13 cellular contexts compared by ENCODE assay signal in the genomic region with DNA sequence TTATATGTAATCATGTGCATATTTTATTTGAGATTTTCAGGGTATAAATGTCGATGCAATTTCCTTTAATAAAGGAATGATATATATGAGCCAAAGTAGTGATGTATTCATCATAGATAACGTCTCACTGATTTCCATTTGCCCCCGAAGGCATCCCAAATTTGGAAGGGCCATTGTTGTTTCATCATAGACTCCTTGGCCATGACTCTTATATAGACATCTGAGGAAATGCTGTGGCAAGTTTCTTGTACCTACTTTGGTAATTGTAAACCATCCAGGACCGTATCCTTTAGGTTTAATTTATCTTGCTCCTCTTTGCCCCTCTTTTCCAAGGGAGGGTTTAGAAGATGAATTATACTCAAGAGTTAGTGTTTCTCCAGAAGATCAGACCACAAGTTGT.
DNase-seq lines count a peak whose midpoint lies in the region; ATAC-seq and TF ChIP-seq lines count a peak whose summit lies in the region.
"Had no signal": no experiment of that assay in that cellular context is flagged by ENCODE, and none has a peak within 500 bp of the region (broad histone marks: within the 10 kb centered on the region; RNA-seq: fewer than 3 reads in every experiment).

No MANE protein-coding gene starts in this region.

- no peak overlapping the region for H3K4me3 Mint-ChIP-seq in activated naive CD4-positive, alpha-beta T cell treated with anti-CD3 and anti-CD28 coated beads for 36 hours
- H3K4me3 Mint-ChIP-seq: activated CD8-positive, alpha-beta T cell treated with anti-CD3 and anti-CD28 coated beads, Interleukin-2, amount 10 ng/mL, durations not matched to agents 7 days and 5 days had no signal

- H3K27ac Mint-ChIP-seq in activated naive CD4-positive, alpha-beta T cell treated with anti-CD3 and anti-CD28 coated beads for 36 hours = no peak overlapping the region
- H3K27ac Mint-ChIP-seq: activated CD8-positive, alpha-beta T cell treated with anti-CD3 and anti-CD28 coated beads, Interleukin-2, amount 10 ng/mL, durations not matched to agents 7 days and 5 days had no signal

- intact Hi-C loops in lower lobe of right lung (cut with DNase I) = no loop called here
- intact Hi-C loops in activated naive CD4-positive, alpha-beta T cell treated with anti-CD3 and anti-CD28 coated beads for 36 hours (cut with micrococcal nuclease) = no loop called here

- CTCF ChIA-PET in activated naive CD4-positive, alpha-beta T cell treated with anti-CD3 and anti-CD28 coated beads for 36 hours (lab: Charles Lee) = interaction anchor here (1.4 kb wide), 1 partner anchor 40 kb away, joined by 5 read pairs; no protein-coding TSS in a partner anchor

- H3K36me3 ChIP-seq in MG63 = no peaks in the 10 kb centered on the region
- H3K36me3 ChIP-seq in lower lobe of right lung = no peaks in the 10 kb centered on the region
- no peaks in the 10 kb centered on the region for H3K36me3 ChIP-seq in thoracic aorta
- H3K36me3 ChIP-seq: HAP-1 had no signal

- no peaks in the 10 kb centered on the region for H3K9me3 Mint-ChIP-seq in activated naive CD4-positive, alpha-beta T cell treated with anti-CD3 and anti-CD28 coated beads for 36 hours

- H3K9me3 ChIP-seq in MG63 (no peaks in the 10 kb centered on the region), lower lobe of right lung (no peaks in the 10 kb centered on the region), thoracic aorta (no peaks in the 10 kb centered on the region)
- H3K9me3 ChIP-seq: HAP-1 had no signal

- no peaks in the 10 kb centered on the region for H3K27me3 ChIP-seq in MG63
- H3K27me3 ChIP-seq in lower lobe of right lung (ENCODE audit: low read depth) = no peaks in the 10 kb centered on the region
- no peaks in the 10 kb centered on the region for H3K27me3 ChIP-seq in thoracic aorta (replicated peaks; ENCODE audit: insufficient read depth)

- H3K4me3 ChIP-seq in MG63 (no peak overlapping the region), cardiac fibroblast (replicated peaks in 1 of 2; ENCODE audit: low read depth in 2 of 2, low read length in 2 of 2) (no peak overlapping the region), lower lobe of right lung (no peak overlapping the region), thoracic aorta (peak overlapping the region; percentile 61)
- H3K4me3 ChIP-seq: HAP-1 had no signal

- H3K36me3 Mint-ChIP-seq in activated naive CD4-positive, alpha-beta T cell treated with anti-CD3 and anti-CD28 coated beads for 36 hours (ENCODE audit: low read depth) = no peaks in the 10 kb centered on the region

- DNase-seq in MG63 = peak; percentile 9
- DNase-seq in cardiac fibroblast (ENCODE audit: low read depth in 2 of 2) = peak; percentile 44 to 69
- no peak for DNase-seq in lower lobe of right lung
- DNase-seq in thoracic aorta (ENCODE audit: low spot score) = no peak
- no peak for DNase-seq in medulla oblongata (ENCODE audit: extremely low spot score)
- no peak for DNase-seq in cerebellum (ENCODE audit: low spot score)
- no peak for DNase-seq in activated naive CD4-positive, alpha-beta T cell treated with anti-CD3 and anti-CD28 coated beads for 36 hours
- DNase-seq: activated CD8-positive, alpha-beta T cell treated with anti-CD3 and anti-CD28 coated beads, Interleukin-2, amount 10 ng/mL, durations not matched to agents 7 days and 5 days; NCI-H1436; retina; RPMI8226 had no signal

- ATAC-seq in lower lobe of right lung (no peak), thoracic aorta (ENCODE audit: insufficient number of reproducible peaks, low FRiP score, low read depth) (no peak), GM18519 (IDR thresholded peaks at IDR 0.05; ENCODE audit: low FRiP score, unreplicated experiment) (no peak)
- ATAC-seq: activated CD8-positive, alpha-beta T cell treated with anti-CD3 and anti-CD28 coated beads, Interleukin-2, amount 10 ng/mL, durations not matched to agents 7 days and 5 days had no signal

- peaks cover 9% of the 10 kb centered on the region for H3K4me1 Mint-ChIP-seq in activated naive CD4-positive, alpha-beta T cell treated with anti-CD3 and anti-CD28 coated beads for 36 hours (ENCODE audit: low read depth)

- peak overlapping the region; percentile 76 for H3K27ac ChIP-seq in lower lobe of right lung
- peak overlapping the region; percentile 90 for H3K27ac ChIP-seq in thoracic aorta

- H3K4me1 ChIP-seq in lower lobe of right lung (peaks cover 56% of the 10 kb centered on the region), thoracic aorta (ENCODE audit: control insufficient read depth in 1 of 2, low read depth in 2 of 2) (peaks cover 45 to 77% of the 10 kb centered on the region in 2 donors)

- peaks cover 10% of the 10 kb centered on the region for H3K27me3 Mint-ChIP-seq in activated naive CD4-positive, alpha-beta T cell treated with anti-CD3 and anti-CD28 coated beads for 36 hours (ENCODE audit: low read depth)

- TF ChIP-seq CTCF in cardiac fibroblast (IDR thresholded peaks at IDR 0.05; ENCODE audit: low read depth, low read length) (no peak), lower lobe of right lung (IDR thresholded peaks at IDR 0.05) (no peak), thoracic aorta (IDR thresholded peaks at IDR 0.05) (no peak)

Comparison
In these comparisons a context has a peak if more than half of its experiments do, and no peak if none do; other contexts are left out.
1. DNase-seq: peak in MG63 (single experiment) and cardiac fibroblast (2 of 2); none in lower lobe of right lung (single experiment), thoracic aorta (single experiment), medulla oblongata (single experiment), cerebellum (single experiment) and activated naive CD4-positive, alpha-beta T cell treated with anti-CD3 and anti-CD28 coated beads for 36 hours (single experiment).